In the genomic region with DNA sequence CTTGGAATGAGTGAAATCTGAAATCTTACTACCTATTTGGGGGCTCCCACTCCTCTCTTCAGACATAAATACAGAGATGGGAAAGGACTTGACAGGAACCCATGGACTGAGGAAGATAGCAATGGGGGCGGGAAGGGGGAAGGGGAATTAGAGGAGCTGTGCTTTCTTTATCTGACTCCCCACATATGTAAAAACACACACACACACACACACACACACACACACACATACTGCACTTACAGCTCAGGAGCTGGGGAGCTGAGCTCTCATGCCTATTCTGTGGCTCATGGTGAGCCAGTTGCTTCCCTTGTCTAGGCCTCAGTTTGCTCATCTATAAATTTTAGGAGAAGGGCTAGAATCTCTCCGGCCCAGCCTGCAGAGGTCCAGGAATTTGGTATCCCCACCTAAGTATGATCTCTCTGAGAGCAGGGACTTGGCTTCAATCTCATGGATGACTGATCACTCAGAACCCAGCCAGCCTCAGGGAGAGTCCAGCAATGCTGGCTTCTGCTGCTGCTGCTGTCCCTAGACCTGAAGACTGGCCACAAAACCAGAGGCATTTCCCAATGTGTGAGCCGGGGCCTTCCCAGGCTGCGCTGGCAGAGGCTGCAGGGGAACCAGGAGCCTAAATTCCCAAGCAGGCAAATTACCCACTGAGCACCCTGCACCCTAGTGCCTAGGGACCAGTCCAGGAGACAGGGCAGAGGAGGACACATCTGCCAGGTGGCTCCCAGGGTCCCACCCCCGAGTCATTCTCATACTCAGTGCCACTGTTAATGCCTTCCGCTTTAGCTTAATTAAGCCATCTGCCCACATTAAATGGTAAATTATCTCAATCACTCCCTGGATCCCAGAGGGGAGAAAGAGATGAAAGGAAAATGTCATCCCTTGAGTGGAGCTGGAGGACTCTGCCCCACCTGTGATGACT, we compare ENCODE assay signal across 12 cellular contexts. TPM values are rescaled to one million over a fixed set of nuclear protein-coding genes. Genes with fewer than 3 reads are reported as not detected.
DNase-seq lines count a peak whose midpoint lies in the region.
"Had no signal": no experiment of that assay in that cellular context is flagged by ENCODE, and none has a peak within 500 bp of the region (broad histone marks: within the 10 kb centered on the region; RNA-seq: fewer than 3 reads in every experiment).

No MANE protein-coding gene starts in this region.

- DNase-seq in NCI-H510A (lab: John Stamatoyannopoulos, UW) (peak; percentile 85), NCI-H510A treated with DMSO at 0.1 percent for 48 hours (lab: John Stamatoyannopoulos, UW) (no peak), NCI-H1436 treated with DMSO at 0.1 percent for 48 hours (lab: John Stamatoyannopoulos, UW) (peak; percentile 89), NCI-H82 treated with DMSO at 0.1 percent for 48 hours (lab: John Stamatoyannopoulos, UW; ENCODE audit: unreplicated experiment) (peak; percentile 23), renal cortical epithelial cell (ENCODE audit: low read depth) (peak; percentile 50), Kasumi-1 (lab: John Stamatoyannopoulos, UW) (no peak), GM19240 (ENCODE audit: insufficient read length, low spot score) (no peak), NCI-H446 treated with DMSO at 0.1 percent for 48 hours (lab: John Stamatoyannopoulos, UW) (no peak)
- DNase-seq: activated effector memory CD4-positive, alpha-beta T cell treated with Interleukin-2 at 50 U/mL for 16 hours; left ventricle myocardium inferior; PC-9; stimulated activated naive CD4-positive, alpha-beta T cell had no signal

RNA-seq across cellular contexts. Expression of gene RBM15, which starts 57.5 kb away (rescaled TPM):
- 26.9 and 36.0 TPM in 2 replicates for total RNA-seq in renal cortical epithelial cell

Comparison
In these comparisons a context has a peak if more than half of its experiments do, and no peak if none do; other contexts are left out.
1. DNase-seq: peak in NCI-H510A (single experiment), NCI-H1436 treated with DMSO at 0.1 percent for 48 hours (single experiment), NCI-H82 treated with DMSO at 0.1 percent for 48 hours (single experiment) and renal cortical epithelial cell (single experiment); none in NCI-H510A treated with DMSO at 0.1 percent for 48 hours (single experiment), Kasumi-1 (0 of 2), GM19240 (single experiment) and NCI-H446 treated with DMSO at 0.1 percent for 48 hours (single experiment).